8 cellular contexts compared by ENCODE assay signal in the genomic region with DNA sequence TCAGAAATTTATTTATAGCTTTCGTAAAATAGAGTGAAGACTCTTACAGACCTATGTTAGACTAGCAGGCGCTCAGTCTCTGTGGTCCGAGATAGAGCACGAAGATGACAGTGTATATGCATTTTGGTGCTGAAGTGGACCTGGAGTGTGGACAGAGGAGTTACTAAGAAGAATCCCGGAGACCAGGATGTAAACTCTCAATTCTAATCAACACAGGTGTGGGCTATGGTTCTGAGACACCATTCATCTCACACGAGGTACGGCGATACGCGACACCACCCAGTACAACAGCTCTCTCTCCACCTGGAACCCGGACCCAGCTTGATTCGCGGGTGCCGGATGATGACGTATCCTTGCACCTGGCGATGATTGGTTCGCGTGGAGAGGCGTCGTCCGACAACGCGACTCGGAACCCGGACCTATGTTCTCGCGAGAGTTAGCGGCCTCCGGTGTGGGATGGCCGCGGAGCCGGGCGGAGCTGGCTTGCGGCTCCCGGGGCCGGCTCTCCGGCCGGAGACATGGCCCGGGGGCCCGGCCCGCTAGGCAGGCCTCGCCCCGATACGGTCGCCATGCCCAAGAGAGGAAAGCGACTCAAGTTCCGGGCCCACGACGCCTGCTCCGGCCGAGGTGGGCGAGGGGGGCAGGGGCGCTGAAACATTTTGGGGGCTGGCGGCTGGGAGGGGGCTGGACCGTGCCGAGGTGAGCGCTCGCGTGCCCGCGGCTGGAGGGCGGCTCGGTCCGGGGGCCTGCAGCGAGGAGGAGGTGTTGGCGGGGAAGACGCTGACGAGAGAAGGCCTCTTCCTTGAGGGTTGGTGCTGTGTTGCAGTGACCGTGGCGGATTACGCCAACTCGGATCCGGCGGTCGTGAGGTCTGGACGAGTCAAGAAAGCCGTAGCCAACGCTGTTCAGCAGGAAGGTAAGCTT. TPM values are rescaled to one million over a fixed set of nuclear protein-coding genes. Genes with fewer than 3 reads are reported as not detected.
A peak's percentile ranks its signal among the peaks of the same experiment; 100 is the strongest.
DNase-seq lines count a peak whose midpoint lies in the region; ATAC-seq and TF ChIP-seq lines count a peak whose summit lies in the region.

TMEM183A (plus strand) TSS at position 427 of the 924 bp plus-strand sequence; CDS start at position 519, 92 bp downstream.

- peak within 1 kb of the TSS; percentile 94 to 99 (median 96) for H3K27ac Mint-ChIP-seq in naive B cell
- H3K27ac Mint-ChIP-seq in stimulated activated memory B cell treated with anti-CD40 and anti-IgM and Interleukin-4, amounts not matched to agents 10 μg/mL and 1 μg/mL and 100 μg/mL, for 72 hours, result peak within 1 kb of the TSS; percentile 95

- H3K4me1 ChIP-seq in DND-41 (ENCODE audit: insufficient read depth, low read length) (peaks cover 31% of the 10 kb centered on the region), GM23248 (ENCODE audit: insufficient read depth) (peaks cover 10% of the 10 kb centered on the region)

- peak within 1 kb of the TSS; percentile 88 to 98 (median 94) for H3K4me3 Mint-ChIP-seq in naive B cell
- H3K4me3 Mint-ChIP-seq in stimulated activated memory B cell treated with anti-CD40 and anti-IgM and Interleukin-4, amounts not matched to agents 10 μg/mL and 1 μg/mL and 100 μg/mL, for 72 hours, result peak within 1 kb of the TSS; percentile 96

- 1 to 2% methylated on average over 58 to 78 of the region's 78 CpGs for WGBS in GM23248 (ENCODE audit: low coverage in 1 of 2, low lambda C conversion rate in 2 of 2, missing lambda C conversion rate in 2 of 2), 2 experiments

- peak within 1 kb of the TSS; percentile 82 for H3K4me2 ChIP-seq in DND-41 (ENCODE audit: insufficient read depth, low read length)
- peak within 1 kb of the TSS; percentile 99 for H3K4me2 ChIP-seq in GM23248 (ENCODE audit: unreplicated experiment)

- peaks cover 29 to 41% (median 31%) of the 10 kb centered on the region in 3 donors for H3K4me1 Mint-ChIP-seq in naive B cell
- peaks cover 37% of the 10 kb centered on the region for H3K4me1 Mint-ChIP-seq in stimulated activated memory B cell treated with anti-CD40 and anti-IgM and Interleukin-4, amounts not matched to agents 10 μg/mL and 1 μg/mL and 100 μg/mL, for 72 hours

- peak; percentile 96 for DNase-seq in DND-41
- peak; percentile 99 for DNase-seq in GM23248
- peak; percentile 96 for DNase-seq in LHCN-M2 (ENCODE audit: low read depth)
- peak; percentile 100 for DNase-seq in RPMI8226
- DNase-seq in activated T-helper 1 cell treated with anti-CD3 and anti-CD28 coated beads, Interleukin-2, amount 50 U/mL, for 16 hours (ENCODE audit: low read depth in 1 of 2, low spot score in 1 of 2), result peak; percentile 86 to 90
- peak; percentile 96 for DNase-seq in fibroblast of gingiva (ENCODE audit: low read depth)
- peak; percentile 93 for DNase-seq in naive B cell

- in situ Hi-C loops in GM23248 (cut with MboI), result no loop called here

- H4K20me1 ChIP-seq in DND-41 (ENCODE audit: insufficient read depth, low read length) (peaks cover 5% of the 10 kb centered on the region; the same call in 1 of the 2 replicates), GM23248 (ENCODE audit: insufficient read depth) (no peaks in the 10 kb centered on the region)

- peak within 1 kb of the TSS; percentile 69 to 93 for H3K4me3 ChIP-seq in DND-41 (ENCODE audit: low read depth in 1 of 2, low read length in 2 of 2)
- peak within 1 kb of the TSS; percentile 87 for H3K4me3 ChIP-seq in GM23248

- peaks cover 36% of the 10 kb centered on the region for H3K36me3 ChIP-seq in DND-41 (ENCODE audit: insufficient read depth, low read length)
- H3K36me3 ChIP-seq in GM23248 (ENCODE audit: low read depth), result peaks cover 31% of the 10 kb centered on the region

- H2AFZ ChIP-seq in DND-41 (ENCODE audit: low read depth, low read length), result peak within 1 kb of the TSS; percentile 94
- peak within 1 kb of the TSS; percentile 98 for H2AFZ ChIP-seq in GM23248

- H3K9me2 ChIP-seq in GM23248 (ENCODE audit: insufficient read depth), result no peaks in the 10 kb centered on the region

- peaks cover 51% of the 10 kb centered on the region for H3K79me2 ChIP-seq in DND-41 (ENCODE audit: insufficient read depth, low read length)
- peaks cover 46% of the 10 kb centered on the region for H3K79me2 ChIP-seq in GM23248 (ENCODE audit: insufficient read depth)

- TF ChIP-seq CTCF in DND-41 (IDR thresholded peaks at IDR 0.05; ENCODE audit: borderline replicate concordance, extremely low read depth, low read length, poor library complexity, severe bottlenecking), result no peak

- no peaks in the 10 kb centered on the region for H3K36me3 Mint-ChIP-seq in naive B cell
- peaks cover 32% of the 10 kb centered on the region for H3K36me3 Mint-ChIP-seq in stimulated activated memory B cell treated with anti-CD40 and anti-IgM and Interleukin-4, amounts not matched to agents 10 μg/mL and 1 μg/mL and 100 μg/mL, for 72 hours

- ATAC-seq in DND-41 (ENCODE audit: insufficient read depth, low read depth) (peak; percentile 94), naive B cell (ENCODE audit: low read depth in 2 of 2) (peak; percentile 89 to 90)
- ATAC-seq in stimulated activated memory B cell treated with anti-CD40 and anti-IgM and Interleukin-4, amounts not matched to agents 10 μg/mL and 1 μg/mL and 100 μg/mL, for 72 hours, result peak; percentile 97

- H3K9ac ChIP-seq in DND-41 (ENCODE audit: low read depth, low read length) (peak within 1 kb of the TSS; percentile 85), GM23248 (peak within 1 kb of the TSS; percentile 88)

- H3K27me3 Mint-ChIP-seq in naive B cell, result no peaks in the 10 kb centered on the region
- no peaks in the 10 kb centered on the region for H3K27me3 Mint-ChIP-seq in stimulated activated memory B cell treated with anti-CD40 and anti-IgM and Interleukin-4, amounts not matched to agents 10 μg/mL and 1 μg/mL and 100 μg/mL, for 72 hours

- peaks cover 12% of the 10 kb centered on the region; the same call in 1 of the 2 replicates for H3F3A ChIP-seq in GM23248 (ENCODE audit: insufficient read depth)

- H3K27ac ChIP-seq in DND-41 (ENCODE audit: low read length) (peak within 1 kb of the TSS; percentile 85), GM23248 (peak within 1 kb of the TSS; percentile 78)

- H3K27me3 ChIP-seq in DND-41 (ENCODE audit: insufficient read depth, low read length, poor library complexity) (no peaks in the 10 kb centered on the region), GM23248 (replicated peaks; ENCODE audit: insufficient read depth) (no peaks in the 10 kb centered on the region)

- H3K9me3 ChIP-seq in DND-41 (ENCODE audit: insufficient read depth, low read length, severe bottlenecking) (no peaks in the 10 kb centered on the region), GM23248 (ENCODE audit: low read depth) (no peaks in the 10 kb centered on the region)

- peaks cover 0 to 5% (median 2%) of the 10 kb centered on the region in 7 donors for H3K9me3 Mint-ChIP-seq in naive B cell
- peaks cover 6% of the 10 kb centered on the region for H3K9me3 Mint-ChIP-seq in stimulated activated memory B cell treated with anti-CD40 and anti-IgM and Interleukin-4, amounts not matched to agents 10 μg/mL and 1 μg/mL and 100 μg/mL, for 72 hours

RNA-seq across cellular contexts. Expression of gene TMEM183A, which starts in this region (rescaled TPM):
- total RNA-seq in GM23248 (2014; rRNA removed; shearing (Covaris generic)), result 92.7 and 111 TPM in 2 replicates
- polyA plus RNA-seq in GM23248 (2016; fragmentation: Nextera tagmentation; extraction: Ambion mirVana) (57.3 TPM in 2 replicates), naive B cell (ENCODE audit: low read depth in 6 of 6) (10 to 100 TPM; 41.0 to 60.3 (median 54.9) TPM)
- 67.0 and 73.5 TPM in 2 replicates for total RNA-seq in LHCN-M2 (2014; rRNA removed)
- 39.7 TPM for polyA plus RNA-seq in LHCN-M2 (2012)

Comparison
In these comparisons a context has a peak if more than half of its experiments do, and no peak if none do; other contexts are left out.
1. Peak in every context shown above with its lines: DNase-seq, ATAC-seq, H3K4me3 ChIP-seq and H3K27ac ChIP-seq.